1 cellular context compared by ENCODE assay signal in the genomic region with DNA sequence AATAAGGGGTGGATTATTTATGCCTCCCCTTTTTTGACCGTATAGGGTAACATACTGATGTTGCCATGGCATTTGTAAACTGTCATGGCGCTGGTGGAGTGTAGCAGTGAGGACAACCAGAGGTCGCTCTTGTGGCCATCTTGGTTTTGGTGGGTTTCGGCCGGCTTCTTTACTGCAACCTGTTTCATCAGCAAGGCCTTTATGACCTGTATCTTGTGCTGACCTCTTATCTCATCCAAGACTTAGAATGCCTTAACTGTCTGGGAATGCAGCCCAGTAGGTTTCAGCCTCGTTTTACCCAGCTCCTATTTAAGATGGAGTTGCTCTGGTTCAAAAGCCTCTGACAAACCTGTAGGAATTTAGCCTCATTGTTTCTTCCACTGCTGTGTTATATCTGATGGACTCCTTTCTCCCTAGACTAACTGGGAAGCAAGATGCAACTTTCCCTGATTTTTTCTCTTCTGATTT.
TF ChIP-seq lines count a peak whose summit lies in the region.

No MANE protein-coding gene starts in this region.

TF ChIP-seq in K562, 482 proteins besides CTCF, POLR2A, EP300 and RAD21 (continued from another document and continues in another):
- TF ChIP-seq, protein P1, sequence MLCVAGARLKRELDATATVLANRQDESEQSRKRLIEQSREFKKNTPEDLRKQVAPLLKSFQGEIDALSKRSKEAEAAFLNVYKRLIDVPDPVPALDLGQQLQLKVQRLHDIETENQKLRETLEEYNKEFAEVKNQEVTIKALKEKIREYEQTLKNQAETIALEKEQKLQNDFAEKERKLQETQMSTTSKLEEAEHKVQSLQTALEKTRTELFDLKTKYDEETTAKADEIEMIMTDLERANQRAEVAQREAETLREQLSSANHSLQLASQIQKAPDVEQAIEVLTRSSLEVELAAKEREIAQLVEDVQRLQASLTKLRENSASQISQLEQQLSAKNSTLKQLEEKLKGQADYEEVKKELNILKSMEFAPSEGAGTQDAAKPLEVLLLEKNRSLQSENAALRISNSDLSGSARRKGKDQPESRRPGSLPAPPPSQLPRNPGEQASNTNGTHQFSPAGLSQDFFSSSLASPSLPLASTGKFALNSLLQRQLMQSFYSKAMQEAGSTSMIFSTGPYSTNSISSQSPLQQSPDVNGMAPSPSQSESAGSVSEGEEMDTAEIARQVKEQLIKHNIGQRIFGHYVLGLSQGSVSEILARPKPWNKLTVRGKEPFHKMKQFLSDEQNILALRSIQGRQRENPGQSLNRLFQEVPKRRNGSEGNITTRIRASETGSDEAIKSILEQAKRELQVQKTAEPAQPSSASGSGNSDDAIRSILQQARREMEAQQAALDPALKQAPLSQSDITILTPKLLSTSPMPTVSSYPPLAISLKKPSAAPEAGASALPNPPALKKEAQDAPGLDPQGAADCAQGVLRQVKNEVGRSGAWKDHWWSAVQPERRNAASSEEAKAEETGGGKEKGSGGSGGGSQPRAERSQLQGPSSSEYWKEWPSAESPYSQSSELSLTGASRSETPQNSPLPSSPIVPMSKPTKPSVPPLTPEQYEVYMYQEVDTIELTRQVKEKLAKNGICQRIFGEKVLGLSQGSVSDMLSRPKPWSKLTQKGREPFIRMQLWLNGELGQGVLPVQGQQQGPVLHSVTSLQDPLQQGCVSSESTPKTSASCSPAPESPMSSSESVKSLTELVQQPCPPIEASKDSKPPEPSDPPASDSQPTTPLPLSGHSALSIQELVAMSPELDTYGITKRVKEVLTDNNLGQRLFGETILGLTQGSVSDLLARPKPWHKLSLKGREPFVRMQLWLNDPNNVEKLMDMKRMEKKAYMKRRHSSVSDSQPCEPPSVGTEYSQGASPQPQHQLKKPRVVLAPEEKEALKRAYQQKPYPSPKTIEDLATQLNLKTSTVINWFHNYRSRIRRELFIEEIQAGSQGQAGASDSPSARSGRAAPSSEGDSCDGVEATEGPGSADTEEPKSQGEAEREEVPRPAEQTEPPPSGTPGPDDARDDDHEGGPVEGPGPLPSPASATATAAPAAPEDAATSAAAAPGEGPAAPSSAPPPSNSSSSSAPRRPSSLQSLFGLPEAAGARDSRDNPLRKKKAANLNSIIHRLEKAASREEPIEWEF (CRISPR knock-in tag; IDR thresholded peaks at IDR 0.05): no peak
- TF ChIP-seq, protein P2, sequence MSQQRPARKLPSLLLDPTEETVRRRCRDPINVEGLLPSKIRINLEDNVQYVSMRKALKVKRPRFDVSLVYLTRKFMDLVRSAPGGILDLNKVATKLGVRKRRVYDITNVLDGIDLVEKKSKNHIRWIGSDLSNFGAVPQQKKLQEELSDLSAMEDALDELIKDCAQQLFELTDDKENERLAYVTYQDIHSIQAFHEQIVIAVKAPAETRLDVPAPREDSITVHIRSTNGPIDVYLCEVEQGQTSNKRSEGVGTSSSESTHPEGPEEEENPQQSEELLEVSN (IDR thresholded peaks at IDR 0.05; ENCODE audit: borderline replicate concordance in 1 of 2, extremely low read depth in 1 of 2, insufficient read depth in 1 of 2, insufficient read length in 1 of 2, low read depth in 1 of 2, low read length in 1 of 2, poor library complexity in 1 of 2, severe bottlenecking in 1 of 2): no peak
- TF ChIP-seq ZNF140 (CRISPR knock-in tag; IDR thresholded peaks at IDR 0.05): no peak
- no peak for TF ChIP-seq ELF1 (tag; IDR thresholded peaks at IDR 0.05)
- no peak for TF ChIP-seq PTBP1 (IDR thresholded peaks at IDR 0.05; ENCODE audit: low read depth, low read length)
- TF ChIP-seq ZKSCAN3 (CRISPR knock-in tag; IDR thresholded peaks at IDR 0.05): no peak
- peak; percentile 97 for TF ChIP-seq ZNF766 (CRISPR knock-in tag; conservative IDR thresholded peaks at IDR 0.05)
- TF ChIP-seq, protein P3, sequence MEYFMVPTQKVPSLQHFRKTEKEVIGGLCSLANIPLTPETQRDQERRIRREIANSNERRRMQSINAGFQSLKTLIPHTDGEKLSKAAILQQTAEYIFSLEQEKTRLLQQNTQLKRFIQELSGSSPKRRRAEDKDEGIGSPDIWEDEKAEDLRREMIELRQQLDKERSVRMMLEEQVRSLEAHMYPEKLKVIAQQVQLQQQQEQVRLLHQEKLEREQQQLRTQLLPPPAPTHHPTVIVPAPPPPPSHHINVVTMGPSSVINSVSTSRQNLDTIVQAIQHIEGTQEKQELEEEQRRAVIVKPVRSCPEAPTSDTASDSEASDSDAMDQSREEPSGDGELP (CRISPR knock-in tag; IDR thresholded peaks at IDR 0.05; ENCODE audit: borderline replicate concordance): no peak
- peak; percentile 40; the same call in 1 of the 2 replicates for TF ChIP-seq NFIX (CRISPR knock-in tag; IDR thresholded peaks at IDR 0.05; ENCODE audit: low read depth)
- TF ChIP-seq ZNF12 (CRISPR knock-in tag; IDR thresholded peaks at IDR 0.05): no peak
- no peak for TF ChIP-seq SIN3A (IDR thresholded peaks at IDR 0.05; ENCODE audit: borderline replicate concordance in 2 of 2, control insufficient read depth in 1 of 2, low read depth in 2 of 2, low read length in 2 of 2)
- TF ChIP-seq ZNF449 (CRISPR knock-in tag; IDR thresholded peaks at IDR 0.05): peak; percentile 87
- peak; percentile 49; the same call in 1 of the 2 replicates for TF ChIP-seq STAT5B (CRISPR knock-in tag; IDR thresholded peaks at IDR 0.05)
- TF ChIP-seq, protein P4, sequence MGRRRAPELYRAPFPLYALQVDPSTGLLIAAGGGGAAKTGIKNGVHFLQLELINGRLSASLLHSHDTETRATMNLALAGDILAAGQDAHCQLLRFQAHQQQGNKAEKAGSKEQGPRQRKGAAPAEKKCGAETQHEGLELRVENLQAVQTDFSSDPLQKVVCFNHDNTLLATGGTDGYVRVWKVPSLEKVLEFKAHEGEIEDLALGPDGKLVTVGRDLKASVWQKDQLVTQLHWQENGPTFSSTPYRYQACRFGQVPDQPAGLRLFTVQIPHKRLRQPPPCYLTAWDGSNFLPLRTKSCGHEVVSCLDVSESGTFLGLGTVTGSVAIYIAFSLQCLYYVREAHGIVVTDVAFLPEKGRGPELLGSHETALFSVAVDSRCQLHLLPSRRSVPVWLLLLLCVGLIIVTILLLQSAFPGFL (CRISPR knock-in tag; IDR thresholded peaks at IDR 0.05): no peak
- TF ChIP-seq MITF (IDR thresholded peaks at IDR 0.05): no peak
- no peak for TF ChIP-seq ZNF586 (CRISPR knock-in tag; conservative IDR thresholded peaks at IDR 0.05)
- TF ChIP-seq HCFC1 (IDR thresholded peaks at IDR 0.05; ENCODE audit: low read depth, low read length): no peak
- no peak for TF ChIP-seq ZNF253 (CRISPR knock-in tag; conservative IDR thresholded peaks at IDR 0.05)
- no peak for TF ChIP-seq HDAC6 (IDR thresholded peaks at IDR 0.05; ENCODE audit: low read depth, low read length)
- TF ChIP-seq, protein P5, sequence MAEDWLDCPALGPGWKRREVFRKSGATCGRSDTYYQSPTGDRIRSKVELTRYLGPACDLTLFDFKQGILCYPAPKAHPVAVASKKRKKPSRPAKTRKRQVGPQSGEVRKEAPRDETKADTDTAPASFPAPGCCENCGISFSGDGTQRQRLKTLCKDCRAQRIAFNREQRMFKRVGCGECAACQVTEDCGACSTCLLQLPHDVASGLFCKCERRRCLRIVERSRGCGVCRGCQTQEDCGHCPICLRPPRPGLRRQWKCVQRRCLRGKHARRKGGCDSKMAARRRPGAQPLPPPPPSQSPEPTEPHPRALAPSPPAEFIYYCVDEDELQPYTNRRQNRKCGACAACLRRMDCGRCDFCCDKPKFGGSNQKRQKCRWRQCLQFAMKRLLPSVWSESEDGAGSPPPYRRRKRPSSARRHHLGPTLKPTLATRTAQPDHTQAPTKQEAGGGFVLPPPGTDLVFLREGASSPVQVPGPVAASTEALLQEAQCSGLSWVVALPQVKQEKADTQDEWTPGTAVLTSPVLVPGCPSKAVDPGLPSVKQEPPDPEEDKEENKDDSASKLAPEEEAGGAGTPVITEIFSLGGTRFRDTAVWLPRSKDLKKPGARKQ (CRISPR knock-in tag; IDR thresholded peaks at IDR 0.05): peak; percentile 68; the same call in 1 of the 2 replicates
- TF ChIP-seq GATAD2B (IDR thresholded peaks at IDR 0.05; ENCODE audit: borderline replicate concordance): no peak
- TF ChIP-seq RHOXF2B (CRISPR knock-in tag; conservative IDR thresholded peaks at IDR 0.05): no peak
- TF ChIP-seq RFX1 (IDR thresholded peaks at IDR 0.05): peak; percentile 66
- TF ChIP-seq, protein P6, sequence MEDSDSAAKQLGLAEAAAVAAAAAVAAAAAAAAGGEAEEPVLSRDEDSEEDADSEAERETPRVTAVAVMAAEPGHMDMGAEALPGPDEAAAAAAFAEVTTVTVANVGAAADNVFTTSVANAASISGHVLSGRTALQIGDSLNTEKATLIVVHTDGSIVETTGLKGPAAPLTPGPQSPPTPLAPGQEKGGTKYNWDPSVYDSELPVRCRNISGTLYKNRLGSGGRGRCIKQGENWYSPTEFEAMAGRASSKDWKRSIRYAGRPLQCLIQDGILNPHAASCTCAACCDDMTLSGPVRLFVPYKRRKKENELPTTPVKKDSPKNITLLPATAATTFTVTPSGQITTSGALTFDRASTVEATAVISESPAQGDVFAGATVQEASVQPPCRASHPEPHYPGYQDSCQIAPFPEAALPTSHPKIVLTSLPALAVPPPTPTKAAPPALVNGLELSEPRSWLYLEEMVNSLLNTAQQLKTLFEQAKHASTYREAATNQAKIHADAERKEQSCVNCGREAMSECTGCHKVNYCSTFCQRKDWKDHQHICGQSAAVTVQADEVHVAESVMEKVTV (CRISPR knock-in tag; IDR thresholded peaks at IDR 0.05): no peak
- TF ChIP-seq, protein P7, sequence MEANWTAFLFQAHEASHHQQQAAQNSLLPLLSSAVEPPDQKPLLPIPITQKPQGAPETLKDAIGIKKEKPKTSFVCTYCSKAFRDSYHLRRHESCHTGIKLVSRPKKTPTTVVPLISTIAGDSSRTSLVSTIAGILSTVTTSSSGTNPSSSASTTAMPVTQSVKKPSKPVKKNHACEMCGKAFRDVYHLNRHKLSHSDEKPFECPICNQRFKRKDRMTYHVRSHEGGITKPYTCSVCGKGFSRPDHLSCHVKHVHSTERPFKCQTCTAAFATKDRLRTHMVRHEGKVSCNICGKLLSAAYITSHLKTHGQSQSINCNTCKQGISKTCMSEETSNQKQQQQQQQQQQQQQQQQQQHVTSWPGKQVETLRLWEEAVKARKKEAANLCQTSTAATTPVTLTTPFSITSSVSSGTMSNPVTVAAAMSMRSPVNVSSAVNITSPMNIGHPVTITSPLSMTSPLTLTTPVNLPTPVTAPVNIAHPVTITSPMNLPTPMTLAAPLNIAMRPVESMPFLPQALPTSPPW (CRISPR knock-in tag; IDR thresholded peaks at IDR 0.05): peak; percentile 30; the same call in 1 of the 2 replicates
- TF ChIP-seq ZNF311 (CRISPR knock-in tag; IDR thresholded peaks at IDR 0.05): peak; percentile 80; the same call in 1 of the 2 replicates
- TF ChIP-seq PRMT5 (CRISPR knock-in tag; IDR thresholded peaks at IDR 0.05): no peak
- TF ChIP-seq ETV5 (CRISPR knock-in tag; IDR thresholded peaks at IDR 0.05; ENCODE audit: low read depth): no peak
- no peak for TF ChIP-seq SREBF1 (IDR thresholded peaks at IDR 0.05; ENCODE audit: borderline replicate concordance, low read depth, low read length)
- no peak for TF ChIP-seq UBTF (IDR thresholded peaks at IDR 0.05; ENCODE audit: borderline replicate concordance in 1 of 2, low read depth in 2 of 2, low read length in 2 of 2)
- TF ChIP-seq, protein P8, sequence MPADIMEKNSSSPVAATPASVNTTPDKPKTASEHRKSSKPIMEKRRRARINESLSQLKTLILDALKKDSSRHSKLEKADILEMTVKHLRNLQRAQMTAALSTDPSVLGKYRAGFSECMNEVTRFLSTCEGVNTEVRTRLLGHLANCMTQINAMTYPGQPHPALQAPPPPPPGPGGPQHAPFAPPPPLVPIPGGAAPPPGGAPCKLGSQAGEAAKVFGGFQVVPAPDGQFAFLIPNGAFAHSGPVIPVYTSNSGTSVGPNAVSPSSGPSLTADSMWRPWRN (IDR thresholded peaks at IDR 0.05; ENCODE audit: low read depth): no peak
- peak; percentile 67; the same call in 1 of the 2 replicates for TF ChIP-seq PPARD (CRISPR knock-in tag; IDR thresholded peaks at IDR 0.05)
